2 cellular contexts compared by ENCODE assay signal in genomic region chr5:157548513-157549282, GRCh38.
TF ChIP-seq lines count a peak whose summit lies in the region.

No MANE protein-coding gene starts in this region.

TF ChIP-seq in liver, 16 proteins besides CTCF, POLR2A, EP300 and RAD21 (continued from another document):
- TF ChIP-seq ZBTB33 (IDR thresholded peaks at IDR 0.05), result peak; percentile 72
- TF ChIP-seq SP1 (IDR thresholded peaks at IDR 0.05), result peak; percentile 92
- TF ChIP-seq TAF1 (conservative IDR thresholded peaks at IDR 0.05), result no peak
- peak; percentile 85 to 88 for TF ChIP-seq JUND (IDR thresholded peaks at IDR 0.05)
- no peak for TF ChIP-seq NR2F2 (IDR thresholded peaks at IDR 0.05)
- TF ChIP-seq REST (IDR thresholded peaks at IDR 0.05), result no peak
- no peak for TF ChIP-seq FOXA1 (IDR thresholded peaks at IDR 0.05)
- peak; percentile 53 for TF ChIP-seq YY1 (IDR thresholded peaks at IDR 0.05)
- TF ChIP-seq FOXA2 (IDR thresholded peaks at IDR 0.05), result no peak
- TF ChIP-seq MAX (IDR thresholded peaks at IDR 0.05), result peak; percentile 88
- TF ChIP-seq RXRA (IDR thresholded peaks at IDR 0.05), result peak; percentile 98 to 99
- TF ChIP-seq ATF3 (IDR thresholded peaks at IDR 0.05), result peak; percentile 89
- TF ChIP-seq HNF4A (conservative IDR thresholded peaks at IDR 0.05), result peak; percentile 88 to 90
- TF ChIP-seq HNF4G (IDR thresholded peaks at IDR 0.05), result peak; percentile 30
- TF ChIP-seq GABPA (IDR thresholded peaks at IDR 0.05 in 1 of 2, conservative IDR thresholded peaks at IDR 0.05 in 1 of 2), result peak in 1 of 2 donors; percentile 48

TF ChIP-seq in HepG2, 621 proteins besides CTCF, POLR2A, EP300 and RAD21 (continued from another document):
- TF ChIP-seq ELK4 (CRISPR knock-in tag; IDR thresholded peaks at IDR 0.05; ENCODE audit: borderline replicate concordance), result no peak
- TF ChIP-seq ZMYM4 (CRISPR knock-in tag; IDR thresholded peaks at IDR 0.05), result no peak
- TF ChIP-seq SNAPC4 (CRISPR knock-in tag; IDR thresholded peaks at IDR 0.05), result no peak
- no peak for TF ChIP-seq ZNF550 (CRISPR knock-in tag; IDR thresholded peaks at IDR 0.05; ENCODE audit: borderline replicate concordance)
- TF ChIP-seq YEATS2 (CRISPR knock-in tag; IDR thresholded peaks at IDR 0.05; ENCODE audit: borderline replicate concordance), result no peak
- TF ChIP-seq GTF3A (CRISPR knock-in tag; conservative IDR thresholded peaks at IDR 0.05), result no peak
- no peak for TF ChIP-seq ATF5 (CRISPR knock-in tag; IDR thresholded peaks at IDR 0.05; ENCODE audit: low read depth)
- no peak for TF ChIP-seq CREBL2 (CRISPR knock-in tag; IDR thresholded peaks at IDR 0.05; ENCODE audit: borderline replicate concordance)
- TF ChIP-seq ZNF512B (CRISPR knock-in tag; IDR thresholded peaks at IDR 0.05; ENCODE audit: borderline replicate concordance), result no peak
- TF ChIP-seq ZSCAN5A (CRISPR knock-in tag; IDR thresholded peaks at IDR 0.05; ENCODE audit: borderline replicate concordance), result no peak
- TF ChIP-seq ZNF790 (CRISPR knock-in tag; IDR thresholded peaks at IDR 0.05; ENCODE audit: borderline replicate concordance), result no peak
- no peak for TF ChIP-seq POGZ (CRISPR knock-in tag; IDR thresholded peaks at IDR 0.05)
- TF ChIP-seq IKZF1 (IDR thresholded peaks at IDR 0.05), result no peak
- no peak for TF ChIP-seq HHEX (CRISPR knock-in tag; IDR thresholded peaks at IDR 0.05)
- TF ChIP-seq TMF1 (CRISPR knock-in tag; IDR thresholded peaks at IDR 0.05; ENCODE audit: low read depth), result no peak
- TF ChIP-seq ZNF615 (CRISPR knock-in tag; IDR thresholded peaks at IDR 0.05; ENCODE audit: borderline replicate concordance), result no peak
- TF ChIP-seq REST (IDR thresholded peaks at IDR 0.05; ENCODE audit: borderline replicate concordance in 1 of 2, low read depth in 1 of 2, low read length in 2 of 2), result no peak
